ENCODE assay signal across 10 cellular contexts in the genomic region with DNA sequence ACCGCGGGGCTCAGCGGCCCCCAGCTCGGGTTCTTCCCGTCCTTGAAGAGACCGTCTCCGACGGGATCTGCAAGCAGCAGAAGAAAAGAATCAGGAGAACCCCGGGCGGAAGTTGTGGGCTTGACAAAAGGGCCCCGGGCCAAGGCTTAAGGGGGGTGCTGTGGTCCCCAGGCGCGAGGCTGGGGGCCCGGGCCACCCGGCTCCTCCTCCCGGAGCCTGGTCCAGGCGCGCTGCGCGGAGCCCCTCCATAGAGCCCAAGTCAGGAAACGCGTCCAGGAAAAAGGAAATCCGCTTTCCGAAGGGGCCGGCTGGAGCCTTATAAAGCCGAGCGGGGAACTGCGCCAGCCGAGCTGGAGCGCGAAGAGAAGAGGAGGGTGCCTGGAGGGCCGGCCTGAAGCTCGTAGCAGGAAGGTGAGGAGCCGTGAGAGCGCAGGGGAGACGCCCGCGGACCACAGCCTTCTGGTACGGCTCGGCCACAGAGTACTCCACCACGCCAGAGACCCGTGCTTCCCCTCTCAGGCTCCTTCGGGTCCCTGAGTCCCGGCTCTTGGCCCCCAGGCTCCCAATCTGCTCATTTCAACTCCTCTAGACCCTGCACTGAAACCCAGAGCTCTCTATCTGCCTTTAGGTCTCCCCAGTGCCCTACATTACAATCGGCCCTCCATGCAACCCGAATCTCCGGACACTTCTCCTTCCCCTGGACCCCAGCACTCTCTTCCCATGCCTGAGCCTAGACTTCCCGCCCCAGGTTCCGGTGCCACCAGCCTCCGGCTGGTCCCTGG. TPM values are rescaled to one million over a fixed set of nuclear protein-coding genes. Genes with fewer than 3 reads are reported as not detected.
DNase-seq lines count a peak whose midpoint lies in the region; ATAC-seq and TF ChIP-seq lines count a peak whose summit lies in the region.
"Had no signal": no experiment of that assay in that cellular context is flagged by ENCODE, and none has a peak within 500 bp of the region (broad histone marks: within the 10 kb centered on the region; RNA-seq: fewer than 3 reads in every experiment).

No MANE protein-coding gene starts in this region.

- H3K4me1 ChIP-seq in BLaER1 treated with 17β-estradiol and CSF1 and Interleukin-3, amounts not matched to agents 10 nM and 100 nM, result peaks cover 8 to 16% (median 10%) of the 10 kb centered on the region in 10 experiments; a peak in 16 of 20 replicates

- H3K36me3 ChIP-seq in BLaER1 treated with 17β-estradiol and CSF1 and Interleukin-3, amounts not matched to agents 10 nM and 100 nM, result no peaks in the 10 kb centered on the region
- H3K36me3 ChIP-seq: neutrophil had no signal

- H3K9ac ChIP-seq in BLaER1 treated with 17β-estradiol and CSF1 and Interleukin-3, amounts not matched to agents 10 nM and 100 nM, result no peak overlapping the region; a peak in 1 of 22 replicates

- H3K4me3 Mint-ChIP-seq in activated naive CD8-positive, alpha-beta T cell, result peak overlapping the region; percentile 73
- H3K4me3 Mint-ChIP-seq in naive B cell, result peak overlapping the region in 5 of 8 donors; percentile 27 to 87 (median 57)

- H3K27me3 Mint-ChIP-seq in activated naive CD8-positive, alpha-beta T cell, result peaks cover 38% of the 10 kb centered on the region
- peaks cover 70 to 93% (median 87%) of the 10 kb centered on the region in 3 donors for H3K27me3 Mint-ChIP-seq in naive B cell

- H3K4me1 Mint-ChIP-seq in activated naive CD8-positive, alpha-beta T cell (ENCODE audit: low read depth), result peaks cover 38% of the 10 kb centered on the region
- peaks cover 33 to 47% (median 42%) of the 10 kb centered on the region in 3 donors for H3K4me1 Mint-ChIP-seq in naive B cell

- H3K4me3 ChIP-seq in BLaER1 treated with 17β-estradiol and CSF1 and Interleukin-3, amounts not matched to agents 10 nM and 100 nM, result peak overlapping the region in 9 of 10 experiments; percentile 21 to 51 (median 29); a peak in 11 of 20 replicates

- no peaks in the 10 kb centered on the region for H3K36me3 Mint-ChIP-seq in activated naive CD8-positive, alpha-beta T cell
- peaks cover 0 to 6% of the 10 kb centered on the region in 2 donors for H3K36me3 Mint-ChIP-seq in naive B cell

- H3K27ac ChIP-seq in BLaER1 treated with 17β-estradiol and CSF1 and Interleukin-3, amounts not matched to agents 10 nM and 100 nM, result no peak overlapping the region
- H3K27ac ChIP-seq: neutrophil had no signal

- H3K27me3 ChIP-seq in BLaER1 treated with 17β-estradiol and CSF1 and Interleukin-3, amounts not matched to agents 10 nM and 100 nM, result peaks cover 96 to 100% (median 99%) of the 10 kb centered on the region in 11 experiments

- peak overlapping the region; percentile 45 to 88 (median 62) for H3K4me2 ChIP-seq in BLaER1 treated with 17β-estradiol and CSF1 and Interleukin-3, amounts not matched to agents 10 nM and 100 nM

- ATAC-seq in naive B cell (ENCODE audit: low read depth in 2 of 2), result no peak
- ATAC-seq in HG02623 (IDR thresholded peaks at IDR 0.05; ENCODE audit: unreplicated experiment), result no peak

- no peak overlapping the region for H3K27ac Mint-ChIP-seq in activated naive CD8-positive, alpha-beta T cell
- H3K27ac Mint-ChIP-seq in naive B cell, result peak overlapping the region in 2 of 6 donors; percentile 41 to 91

- DNase-seq in GM20000 (ENCODE audit: low spot score) (peak; percentile 58), naive B cell (no peak), ecto neural progenitor cell (ENCODE audit: low spot score) (no peak), NCI-H2029 treated with DMSO at 0.1 percent for 48 hours (lab: John Stamatoyannopoulos, UW) (no peak), dedifferentiated amniotic fluid mesenchymal stem cell (ENCODE audit: extremely low spot score) (no peak)
- DNase-seq: NCI-H2081 treated with DMSO at 0.1 percent for 48 hours had no signal

- H3K9me3 Mint-ChIP-seq in activated naive CD8-positive, alpha-beta T cell (ENCODE audit: low read depth), result no peaks in the 10 kb centered on the region
- peaks cover 0 to 2% (median 0%) of the 10 kb centered on the region in 7 donors for H3K9me3 Mint-ChIP-seq in naive B cell

- H3K9me3 ChIP-seq in BLaER1 treated with 17β-estradiol and CSF1 and Interleukin-3, amounts not matched to agents 10 nM and 100 nM (replicated peaks in 1 of 11), result peaks cover 0 to 10% (median 5%) of the 10 kb centered on the region in 11 experiments; a peak in 7 of 22 replicates
- H3K9me3 ChIP-seq: neutrophil had no signal

- H4K20me1 ChIP-seq in BLaER1 treated with 17β-estradiol and CSF1 and Interleukin-3, amounts not matched to agents 10 nM and 100 nM, result peaks cover 0 to 87% (median 61%) of the 10 kb centered on the region in 11 experiments; a peak in 16 of 22 replicates

- no peak for TF ChIP-seq CTCF in GM20000 (IDR thresholded peaks at IDR 0.05; ENCODE audit: extremely low read depth, missing control alignments)

RNA-seq across cellular contexts. Expression of gene FEV, which starts 0.6 kb away (rescaled TPM):
- polyA plus RNA-seq in naive B cell (ENCODE audit: low read depth in 6 of 6), result not detected

RNA-seq across cellular contexts. Expression of gene CRYBA2, which starts 8.8 kb away (rescaled TPM):
- not detected for polyA plus RNA-seq in naive B cell (ENCODE audit: low read depth in 6 of 6)

RNA-seq across cellular contexts. Expression of gene CDK5R2, which starts 25.0 kb away (rescaled TPM):
- not detected for polyA plus RNA-seq in naive B cell (ENCODE audit: low read depth in 6 of 6)

RNA-seq across cellular contexts. Expression of gene CFAP65, which starts 56.9 kb away (rescaled TPM):
- polyA plus RNA-seq in naive B cell (ENCODE audit: low read depth in 6 of 6), result not detected
